ENCODE assay signal across 1 cellular context in genomic region chr22:36562261-36562835, GRCh38.
TF ChIP-seq lines count a peak whose summit lies in the region.

No MANE protein-coding gene starts in this region.

TF ChIP-seq in GM23338, 12 proteins besides CTCF, POLR2A, EP300 and RAD21:
- TF ChIP-seq, protein P1, sequence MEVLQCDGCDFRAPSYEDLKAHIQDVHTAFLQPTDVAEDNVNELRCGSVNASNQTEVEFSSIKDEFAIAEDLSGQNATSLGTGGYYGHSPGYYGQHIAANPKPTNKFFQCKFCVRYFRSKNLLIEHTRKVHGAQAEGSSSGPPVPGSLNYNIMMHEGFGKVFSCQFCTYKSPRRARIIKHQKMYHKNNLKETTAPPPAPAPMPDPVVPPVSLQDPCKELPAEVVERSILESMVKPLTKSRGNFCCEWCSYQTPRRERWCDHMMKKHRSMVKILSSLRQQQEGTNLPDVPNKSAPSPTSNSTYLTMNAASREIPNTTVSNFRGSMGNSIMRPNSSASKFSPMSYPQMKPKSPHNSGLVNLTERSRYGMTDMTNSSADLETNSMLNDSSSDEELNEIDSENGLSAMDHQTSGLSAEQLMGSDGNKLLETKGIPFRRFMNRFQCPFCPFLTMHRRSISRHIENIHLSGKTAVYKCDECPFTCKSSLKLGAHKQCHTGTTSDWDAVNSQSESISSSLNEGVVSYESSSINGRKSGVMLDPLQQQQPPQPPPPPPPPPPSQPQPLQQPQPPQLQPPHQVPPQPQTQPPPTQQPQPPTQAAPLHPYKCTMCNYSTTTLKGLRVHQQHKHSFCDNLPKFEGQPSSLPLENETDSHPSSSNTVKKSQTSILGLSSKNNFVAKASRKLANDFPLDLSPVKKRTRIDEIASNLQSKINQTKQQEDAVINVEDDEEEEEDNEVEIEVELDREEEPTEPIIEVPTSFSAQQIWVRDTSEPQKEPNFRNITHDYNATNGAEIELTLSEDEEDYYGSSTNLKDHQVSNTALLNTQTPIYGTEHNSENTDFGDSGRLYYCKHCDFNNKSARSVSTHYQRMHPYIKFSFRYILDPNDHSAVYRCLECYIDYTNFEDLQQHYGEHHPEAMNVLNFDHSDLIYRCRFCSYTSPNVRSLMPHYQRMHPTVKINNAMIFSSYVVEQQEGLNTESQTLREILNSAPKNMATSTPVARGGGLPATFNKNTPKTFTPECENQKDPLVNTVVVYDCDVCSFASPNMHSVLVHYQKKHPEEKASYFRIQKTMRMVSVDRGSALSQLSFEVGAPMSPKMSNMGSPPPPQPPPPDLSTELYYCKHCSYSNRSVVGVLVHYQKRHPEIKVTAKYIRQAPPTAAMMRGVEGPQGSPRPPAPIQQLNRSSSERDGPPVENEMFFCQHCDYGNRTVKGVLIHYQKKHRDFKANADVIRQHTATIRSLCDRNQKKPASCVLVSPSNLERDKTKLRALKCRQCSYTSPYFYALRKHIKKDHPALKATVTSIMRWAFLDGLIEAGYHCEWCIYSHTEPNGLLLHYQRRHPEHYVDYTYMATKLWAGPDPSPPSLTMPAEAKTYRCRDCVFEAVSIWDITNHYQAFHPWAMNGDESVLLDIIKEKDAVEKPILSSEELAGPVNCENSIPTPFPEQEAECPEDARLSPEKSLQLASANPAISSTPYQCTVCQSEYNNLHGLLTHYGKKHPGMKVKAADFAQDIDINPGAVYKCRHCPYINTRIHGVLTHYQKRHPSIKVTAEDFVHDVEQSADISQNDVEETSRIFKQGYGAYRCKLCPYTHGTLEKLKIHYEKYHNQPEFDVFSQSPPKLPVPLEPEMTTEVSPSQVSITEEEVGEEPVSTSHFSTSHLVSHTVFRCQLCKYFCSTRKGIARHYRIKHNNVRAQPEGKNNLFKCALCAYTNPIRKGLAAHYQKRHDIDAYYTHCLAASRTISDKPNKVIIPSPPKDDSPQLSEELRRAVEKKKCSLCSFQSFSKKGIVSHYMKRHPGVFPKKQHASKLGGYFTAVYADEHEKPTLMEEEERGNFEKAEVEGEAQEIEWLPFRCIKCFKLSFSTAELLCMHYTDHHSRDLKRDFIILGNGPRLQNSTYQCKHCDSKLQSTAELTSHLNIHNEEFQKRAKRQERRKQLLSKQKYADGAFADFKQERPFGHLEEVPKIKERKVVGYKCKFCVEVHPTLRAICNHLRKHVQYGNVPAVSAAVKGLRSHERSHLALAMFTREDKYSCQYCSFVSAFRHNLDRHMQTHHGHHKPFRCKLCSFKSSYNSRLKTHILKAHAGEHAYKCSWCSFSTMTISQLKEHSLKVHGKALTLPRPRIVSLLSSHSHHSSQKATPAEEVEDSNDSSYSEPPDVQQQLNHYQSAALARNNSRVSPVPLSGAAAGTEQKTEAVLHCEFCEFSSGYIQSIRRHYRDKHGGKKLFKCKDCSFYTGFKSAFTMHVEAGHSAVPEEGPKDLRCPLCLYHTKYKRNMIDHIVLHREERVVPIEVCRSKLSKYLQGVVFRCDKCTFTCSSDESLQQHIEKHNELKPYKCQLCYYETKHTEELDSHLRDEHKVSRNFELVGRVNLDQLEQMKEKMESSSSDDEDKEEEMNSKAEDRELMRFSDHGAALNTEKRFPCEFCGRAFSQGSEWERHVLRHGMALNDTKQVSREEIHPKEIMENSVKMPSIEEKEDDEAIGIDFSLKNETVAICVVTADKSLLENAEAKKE (CRISPR knock-in tag; IDR thresholded peaks at IDR 0.05): no peak
- TF ChIP-seq EZH2phosphoT487 (IDR thresholded peaks at IDR 0.05; ENCODE audit: unreplicated experiment) (no peak), JUNB (IDR thresholded peaks at IDR 0.05; ENCODE audit: unreplicated experiment) (no peak), EZH2 (IDR thresholded peaks at IDR 0.05; ENCODE audit: low read depth, unreplicated experiment) (no peak), ZNF331 (CRISPR knock-in tag; IDR thresholded peaks at IDR 0.05; ENCODE audit: low read depth) (no peak)
